ENCODE assay signal across 3 cellular contexts in genomic region chr12:4553943-4554342, GRCh38.
A peak's percentile ranks its signal among the peaks of the same experiment; 100 is the strongest.
TF ChIP-seq lines count a peak whose summit lies in the region.

No MANE protein-coding gene starts in this region.

TF ChIP-seq in A549, 52 proteins besides CTCF, POLR2A, EP300 and RAD21:
- TF ChIP-seq CBX8 (IDR thresholded peaks at IDR 0.05) (no peak), MAFK (IDR thresholded peaks at IDR 0.05; ENCODE audit: partially characterized antibody) (peak; percentile 49)

TF ChIP-seq in IMR-90, 13 proteins besides CTCF, POLR2A, EP300 and RAD21:
- TF ChIP-seq RFX5 (IDR thresholded peaks at IDR 0.05; ENCODE audit: low read depth, low read length) (no peak), MAFK (IDR thresholded peaks at IDR 0.05; ENCODE audit: low read depth, low read length) (peak; percentile 23; the same call in 1 of the 2 replicates), CHD1 (IDR thresholded peaks at IDR 0.05; ENCODE audit: low read depth, low read length) (no peak)
TF ChIP-seq in IMR-90: peak in this region for 1.

TF ChIP-seq in GM12878, 131 proteins besides CTCF, POLR2A, EP300 and RAD21:
- no peak for TF ChIP-seq IRF5 (IDR thresholded peaks at IDR 0.05; ENCODE audit: borderline replicate concordance)
- no peak for TF ChIP-seq IRF4 (IDR thresholded peaks at IDR 0.05; ENCODE audit: low read depth, low read length)
- no peak for TF ChIP-seq RB1 (IDR thresholded peaks at IDR 0.05; ENCODE audit: borderline replicate concordance)
- TF ChIP-seq TCF3 (IDR thresholded peaks at IDR 0.05; ENCODE audit: borderline replicate concordance, insufficient read depth, low read depth, low read length) = no peak
- TF ChIP-seq SIN3A (IDR thresholded peaks at IDR 0.05; ENCODE audit: low read depth, low read length) = no peak
- no peak for TF ChIP-seq SMARCA5 (IDR thresholded peaks at IDR 0.05)
- TF ChIP-seq CREM (IDR thresholded peaks at IDR 0.05; ENCODE audit: low read depth) = no peak
- TF ChIP-seq NBN (IDR thresholded peaks at IDR 0.05) = no peak
- no peak for TF ChIP-seq TAF1 (IDR thresholded peaks at IDR 0.05; ENCODE audit: borderline replicate concordance, low read depth, low read length)
- no peak for TF ChIP-seq RELA (IDR thresholded peaks at IDR 0.05; ENCODE audit: borderline replicate concordance, partially characterized antibody)
- TF ChIP-seq JUND (IDR thresholded peaks at IDR 0.05; ENCODE audit: low read depth, low read length) = no peak
- TF ChIP-seq KLF5 (IDR thresholded peaks at IDR 0.05; ENCODE audit: partially characterized antibody) = no peak
- no peak for TF ChIP-seq ZBTB33 (IDR thresholded peaks at IDR 0.05)
- TF ChIP-seq, protein P1, sequence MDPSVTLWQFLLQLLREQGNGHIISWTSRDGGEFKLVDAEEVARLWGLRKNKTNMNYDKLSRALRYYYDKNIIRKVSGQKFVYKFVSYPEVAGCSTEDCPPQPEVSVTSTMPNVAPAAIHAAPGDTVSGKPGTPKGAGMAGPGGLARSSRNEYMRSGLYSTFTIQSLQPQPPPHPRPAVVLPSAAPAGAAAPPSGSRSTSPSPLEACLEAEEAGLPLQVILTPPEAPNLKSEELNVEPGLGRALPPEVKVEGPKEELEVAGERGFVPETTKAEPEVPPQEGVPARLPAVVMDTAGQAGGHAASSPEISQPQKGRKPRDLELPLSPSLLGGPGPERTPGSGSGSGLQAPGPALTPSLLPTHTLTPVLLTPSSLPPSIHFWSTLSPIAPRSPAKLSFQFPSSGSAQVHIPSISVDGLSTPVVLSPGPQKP (IDR thresholded peaks at IDR 0.05; ENCODE audit: low read depth, low read length) = no peak
- TF ChIP-seq, protein P2, sequence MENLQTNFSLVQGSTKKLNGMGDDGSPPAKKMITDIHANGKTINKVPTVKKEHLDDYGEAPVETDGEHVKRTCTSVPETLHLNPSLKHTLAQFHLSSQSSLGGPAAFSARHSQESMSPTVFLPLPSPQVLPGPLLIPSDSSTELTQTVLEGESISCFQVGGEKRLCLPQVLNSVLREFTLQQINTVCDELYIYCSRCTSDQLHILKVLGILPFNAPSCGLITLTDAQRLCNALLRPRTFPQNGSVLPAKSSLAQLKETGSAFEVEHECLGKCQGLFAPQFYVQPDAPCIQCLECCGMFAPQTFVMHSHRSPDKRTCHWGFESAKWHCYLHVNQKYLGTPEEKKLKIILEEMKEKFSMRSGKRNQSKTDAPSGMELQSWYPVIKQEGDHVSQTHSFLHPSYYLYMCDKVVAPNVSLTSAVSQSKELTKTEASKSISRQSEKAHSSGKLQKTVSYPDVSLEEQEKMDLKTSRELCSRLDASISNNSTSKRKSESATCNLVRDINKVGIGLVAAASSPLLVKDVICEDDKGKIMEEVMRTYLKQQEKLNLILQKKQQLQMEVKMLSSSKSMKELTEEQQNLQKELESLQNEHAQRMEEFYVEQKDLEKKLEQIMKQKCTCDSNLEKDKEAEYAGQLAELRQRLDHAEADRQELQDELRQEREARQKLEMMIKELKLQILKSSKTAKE (IDR thresholded peaks at IDR 0.05; ENCODE audit: low read depth, poor library complexity, severe bottlenecking) = no peak
- no peak for TF ChIP-seq ZSCAN29 (IDR thresholded peaks at IDR 0.05)
